ENCODE assay signal across 8 cellular contexts in the genomic region with DNA sequence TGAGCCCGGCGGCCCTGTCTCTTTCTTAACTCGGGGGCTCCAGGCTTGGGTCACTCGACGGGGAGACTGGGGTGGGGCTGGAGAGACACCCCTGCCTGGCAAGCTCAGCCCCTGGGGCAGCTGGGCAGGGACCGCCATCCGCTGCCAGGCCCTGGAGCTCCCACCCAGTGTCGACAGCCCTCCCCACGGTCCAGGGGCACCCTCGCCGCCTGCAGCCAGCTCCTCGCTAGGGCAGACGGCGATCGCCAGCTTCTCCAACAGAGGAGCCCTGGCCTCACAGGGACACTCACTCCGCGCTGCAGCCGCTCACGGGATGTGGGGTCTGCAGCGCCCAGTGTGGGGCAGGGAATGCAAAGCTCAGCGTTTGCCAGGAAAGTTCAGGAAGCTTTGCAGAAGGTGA. TPM values are rescaled to one million over a fixed set of nuclear protein-coding genes. Genes with fewer than 3 reads are reported as not detected.
"Had no signal": no experiment of that assay in that cellular context is flagged by ENCODE, and none has a peak within 500 bp of the region (broad histone marks: within the 10 kb centered on the region; RNA-seq: fewer than 3 reads in every experiment).

No MANE protein-coding gene starts in this region.

- H3K4me3 Mint-ChIP-seq: IgD-negative memory B cell had no signal

- H3K27ac ChIP-seq: HL-60 had no signal

- H3K27me3 Mint-ChIP-seq: IgD-negative memory B cell had no signal

- H3K36me3 Mint-ChIP-seq: IgD-negative memory B cell had no signal

- ATAC-seq: HepG2, K562 had no signal

- H3K4me3 ChIP-seq: K562 had no signal

- H3K9me3 Mint-ChIP-seq: IgD-negative memory B cell had no signal

- DNase-seq: KBM-7, KG1 had no signal

- H3K27ac Mint-ChIP-seq: IgD-negative memory B cell had no signal

- H3K4me1 Mint-ChIP-seq: IgD-negative memory B cell had no signal

RNA-seq across cellular contexts. Expression of gene PABPN1L, which starts 38.7 kb away (rescaled TPM):
- total RNA-seq: HepG2, HT-29, HT1080 had no signal
- polyA plus RNA-seq: HepG2, IgD-negative memory B cell had no signal
